ENCODE assay signal across 15 cellular contexts in the genomic region with DNA sequence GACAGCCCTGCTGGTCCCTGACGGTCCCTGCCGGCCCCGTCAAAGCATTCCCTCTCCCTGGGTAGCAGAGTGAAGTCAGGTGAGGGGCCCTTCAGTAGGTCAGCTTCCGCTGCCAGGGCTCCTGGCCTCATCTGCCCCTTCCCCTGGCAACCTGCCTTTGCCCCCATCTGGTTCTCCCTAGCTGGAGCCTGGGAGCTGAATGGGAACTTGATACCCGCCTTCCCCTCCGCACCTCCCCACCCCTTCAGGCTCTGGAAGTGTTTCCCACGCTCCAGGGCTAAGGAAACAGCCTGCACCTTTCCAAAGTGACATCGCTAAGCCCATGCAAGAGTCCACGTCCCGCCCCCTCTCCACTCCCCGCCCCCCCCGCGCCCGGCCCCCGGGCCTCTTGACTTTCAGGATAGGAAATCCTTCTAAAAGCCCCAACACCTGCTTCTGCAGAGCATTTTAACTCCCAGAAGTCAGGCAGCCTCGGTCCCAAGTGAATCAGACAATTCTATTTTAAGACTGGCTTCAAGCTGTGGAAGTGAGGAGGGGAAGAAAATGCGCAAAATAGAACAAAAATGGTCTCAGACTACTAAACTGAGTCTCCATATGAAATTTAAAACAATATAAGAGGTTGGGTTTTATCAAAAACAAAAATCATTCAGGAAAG. TPM values are rescaled to one million over a fixed set of nuclear protein-coding genes. Genes with fewer than 3 reads are reported as not detected.
DNase-seq lines count a peak whose midpoint lies in the region; ATAC-seq, FAIRE-seq and TF ChIP-seq lines count a peak whose summit lies in the region.
"Had no signal": no experiment of that assay in that cellular context is flagged by ENCODE, and none has a peak within 500 bp of the region (broad histone marks: within the 10 kb centered on the region; RNA-seq: fewer than 3 reads in every experiment).

No MANE protein-coding gene starts in this region.

- no peak for TF ChIP-seq POLR2A in H1 (IDR thresholded peaks at IDR 0.05; ENCODE audit: control extremely low read depth in 1 of 2, low read depth in 2 of 2, low read length in 2 of 2)

- no peaks in the 10 kb centered on the region for H3K27me3 Mint-ChIP-seq in neural progenitor cell (ENCODE audit: insufficient read depth, low read depth)

- H3K23ac ChIP-seq in H1 (ENCODE audit: insufficient read length): no peak overlapping the region

- H4K20me1 ChIP-seq in H1 (replicated peaks in 1 of 2; ENCODE audit: control insufficient read depth in 1 of 2, insufficient read depth in 2 of 2, low read length in 2 of 2) (peaks cover 0 to 1% of the 10 kb centered on the region in 2 experiments), neural progenitor cell (ENCODE audit: low read depth) (no peaks in the 10 kb centered on the region)

- H3K4ac ChIP-seq in H1 (replicated peaks; ENCODE audit: insufficient read length, low read depth, low read length): no peak overlapping the region

- H3K4me2 ChIP-seq in H1 (ENCODE audit: insufficient read depth in 1 of 2, low read depth in 2 of 2, low read length in 2 of 2) (peak overlapping the region; percentile 47 to 50), neural progenitor cell (peak overlapping the region; percentile 51)

- no peak overlapping the region for H3K56ac ChIP-seq in H1 (replicated peaks; ENCODE audit: insufficient read length, low read depth, low read length)

- FAIRE-seq in H1 (lab: Jason Lieb, UNC): no peak
- FAIRE-seq: GM12891 had no signal

- H2BK15ac ChIP-seq in H1 (ENCODE audit: low read length): no peak overlapping the region

- no peaks in the 10 kb centered on the region for H3K9me3 ChIP-seq in H1 (ENCODE audit: insufficient read depth in 2 of 2, low read depth in 1 of 2, low read length in 1 of 2)
- no peaks in the 10 kb centered on the region for H3K9me3 ChIP-seq in neural progenitor cell (ENCODE audit: low read depth)
- H3K9me3 ChIP-seq: BE2C, vagina had no signal

- H3K18ac ChIP-seq in H1 (ENCODE audit: extremely low read depth, low read length): no peak overlapping the region

- H3K4me3 ChIP-seq in H7 (ENCODE audit: insufficient read depth, low read depth, low read length) (no peak overlapping the region), H1 (ENCODE audit: extremely low read depth in 1 of 4, insufficient read depth in 2 of 4, low read depth in 3 of 4, low read length in 4 of 4) (peak overlapping the region in 1 of 4 experiments; percentile 36; a peak in 2 of 8 replicates), neural progenitor cell (peak overlapping the region; percentile 23)
- H3K4me3 ChIP-seq: SK-N-MC, vagina had no signal

- H3F3A ChIP-seq in neural progenitor cell (ENCODE audit: low read depth): peaks cover 7% of the 10 kb centered on the region

- no peak overlapping the region for H4K5ac ChIP-seq in H1 (ENCODE audit: insufficient read length, low read depth, low read length)

- no peak for TF ChIP-seq EP300 in H1 (IDR thresholded peaks at IDR 0.05; ENCODE audit: borderline replicate concordance in 1 of 2, low read depth in 2 of 2, low read length in 2 of 2)

- no peak overlapping the region for H2BK20ac ChIP-seq in H1 (ENCODE audit: low read length)

- H3K27ac Mint-ChIP-seq in neural progenitor cell: no peak overlapping the region
- H3K27ac Mint-ChIP-seq: immature natural killer cell had no signal

- no peak overlapping the region for H2BK5ac ChIP-seq in H1 (ENCODE audit: low read depth, low read length)

- H3K27me3 ChIP-seq in H7 (ENCODE audit: control insufficient read depth, insufficient read depth, low read length) (no peaks in the 10 kb centered on the region), H1 (replicated peaks in 1 of 4; ENCODE audit: control insufficient read depth in 3 of 4, extremely low read depth in 1 of 4, insufficient read depth in 3 of 4, low read length in 3 of 4) (no peaks in the 10 kb centered on the region; a peak in 1 of 7 replicates), neural progenitor cell (no peaks in the 10 kb centered on the region)
- H3K27me3 ChIP-seq: vagina had no signal

- H3K27ac ChIP-seq in H1 (ENCODE audit: low read depth, low read length) (no peak overlapping the region), neural progenitor cell (no peak overlapping the region)
- H3K27ac ChIP-seq: SK-N-MC, vagina had no signal

- no peaks in the 10 kb centered on the region for H3K36me3 Mint-ChIP-seq in neural progenitor cell

- no peaks in the 10 kb centered on the region for H3K79me1 ChIP-seq in H1 (ENCODE audit: low read depth, low read length)

- no peak overlapping the region for H3K14ac ChIP-seq in H1 (ENCODE audit: insufficient read length)

- H3K36me3 ChIP-seq in H7 (replicated peaks; ENCODE audit: control insufficient read depth, insufficient read depth, low read length) (no peaks in the 10 kb centered on the region), H1 (ENCODE audit: control insufficient read depth in 2 of 4, insufficient read depth in 4 of 4, low read length in 3 of 4) (no peaks in the 10 kb centered on the region), neural progenitor cell (no peaks in the 10 kb centered on the region)
- H3K36me3 ChIP-seq: BE2C, vagina had no signal

- no peak overlapping the region for H2AK5ac ChIP-seq in H1 (ENCODE audit: low read depth, low read length)

- no peaks in the 10 kb centered on the region for H3K79me2 ChIP-seq in H1 (ENCODE audit: control insufficient read depth in 1 of 2, insufficient read depth in 2 of 2, low read length in 2 of 2)
- no peaks in the 10 kb centered on the region for H3K79me2 ChIP-seq in neural progenitor cell (ENCODE audit: low read depth)

- DNase-seq in H7 (peak; percentile 81), NCI-H2107 treated with DMSO at 0.1 percent for 48 hours (lab: John Stamatoyannopoulos, UW; ENCODE audit: unreplicated experiment) (peak; percentile 63), H1 (ENCODE audit: low read depth in 1 of 2, low spot score in 2 of 2) (peak; percentile 19 to 70), neural progenitor cell (ENCODE audit: low spot score) (peak; percentile 76), T1000 (lab: John Stamatoyannopoulos, UW) (no peak)
- DNase-seq: BE2C; foreskin fibroblast; immature natural killer cell; stimulated activated CD4-positive, alpha-beta T cell treated with anti-CD3 and anti-CD28 coated beads, Interleukin-2, amount 100 ng/mL, for 48 hours had no signal

- no peaks in the 10 kb centered on the region for H3K9me3 Mint-ChIP-seq in neural progenitor cell
- H3K9me3 Mint-ChIP-seq: immature natural killer cell had no signal

- ATAC-seq in GM18517 (IDR thresholded peaks at IDR 0.05; ENCODE audit: unreplicated experiment): no peak
- no peak for ATAC-seq in GM21529 (IDR thresholded peaks at IDR 0.05; ENCODE audit: unreplicated experiment)
- ATAC-seq in esophagus mucosa: no peak

- CTCF ChIA-PET in H1 (lab: Charles Lee; ENCODE audit: partially characterized antibody): interaction anchor here (0.6 to 2.5 kb wide), 5 partner anchors 10 to 1168 kb away, joined by 3 to 22 read pairs (median 4); no protein-coding TSS in a partner anchor

- peaks cover 16% of the 10 kb centered on the region for H3K4me1 Mint-ChIP-seq in neural progenitor cell
- H3K4me1 Mint-ChIP-seq: immature natural killer cell had no signal

- TF ChIP-seq CTCF in H1 (IDR thresholded peaks at IDR 0.05; ENCODE audit: control extremely low read depth in 1 of 3, insufficient read depth in 1 of 3, low read depth in 1 of 3, low read length in 3 of 3) (no peak), neural progenitor cell (IDR thresholded peaks at IDR 0.05) (no peak)

- H4K8ac ChIP-seq in H1 (ENCODE audit: extremely low read depth, insufficient read depth, low read length): no peak overlapping the region

- 24% methylated on average over 10 of the region's 17 CpGs; no CpG with 5 or more reads in 1 of the 2 experiments for WGBS in H1 (ENCODE audit: extremely low coverage in 1 of 2, insufficient coverage in 1 of 2, insufficient read length in 1 of 2, insufficient replicate concordance in 2 of 2, low coverage in 1 of 2, low lambda C conversion rate in 2 of 2, missing lambda C conversion rate in 1 of 2), 2 experiments

- H4K91ac ChIP-seq in H1 (replicated peaks; ENCODE audit: insufficient read length, low read length): no peak overlapping the region

- POLR2A ChIA-PET in H1 (lab: Charles Lee; ENCODE audit: partially characterized antibody): no interaction called here

- H2BK12ac ChIP-seq in H1 (ENCODE audit: low read depth, low read length): no peak overlapping the region

- H3K9ac ChIP-seq in H1 (replicated peaks in 1 of 4; ENCODE audit: extremely low read depth in 1 of 4, low read depth in 3 of 4, low read length in 3 of 4) (no peak overlapping the region), neural progenitor cell (no peak overlapping the region)

- no peak overlapping the region for H2BK120ac ChIP-seq in H1 (replicated peaks; ENCODE audit: low read depth, low read length)

- H3K23me2 ChIP-seq in H1 (ENCODE audit: low read depth, low read length): no peaks in the 10 kb centered on the region; the same call in 1 of the 2 replicates

- H3K4me1 ChIP-seq in H1 (replicated peaks in 1 of 4; ENCODE audit: control insufficient read depth in 3 of 4, insufficient read depth in 4 of 4, low read length in 3 of 4): peaks cover 2 to 6% (median 3%) of the 10 kb centered on the region in 4 experiments; a peak in 3 of 7 replicates
- peaks cover 11% of the 10 kb centered on the region for H3K4me1 ChIP-seq in neural progenitor cell
- H3K4me1 ChIP-seq: BE2C, vagina had no signal

- H3K4me3 Mint-ChIP-seq in neural progenitor cell: no peak overlapping the region
- H3K4me3 Mint-ChIP-seq: immature natural killer cell had no signal

- H2AFZ ChIP-seq in H1 (ENCODE audit: low read length): peak overlapping the region; percentile 49; the same call in 1 of the 2 replicates
- peak overlapping the region; percentile 90 for H2AFZ ChIP-seq in neural progenitor cell (replicated peaks)

- TF ChIP-seq RAD21 in H1 (IDR thresholded peaks at IDR 0.05 in 1 of 2, conservative IDR thresholded peaks at IDR 0.05 in 1 of 2; ENCODE audit: low read depth in 2 of 2, low read length in 2 of 2): no peak

TF ChIP-seq in H1, 55 proteins besides CTCF, POLR2A, EP300 and RAD21:
- no peak for TF ChIP-seq SP1 (IDR thresholded peaks at IDR 0.05; ENCODE audit: low read depth, low read length)
- 0 out of 4 replicates have a peak, but pooled peaks of 1 of the 2 experiments have one; percentile 30 for TF ChIP-seq SIN3A (conservative IDR thresholded peaks at IDR 0.05 in 1 of 2, IDR thresholded peaks at IDR 0.05 in 1 of 2; ENCODE audit: low read depth in 1 of 2, low read length in 2 of 2)
TF ChIP-seq in H1: peak in this region for 1.

RNA-seq across cellular contexts. Expression of a gene that starts 53.4 kb away (rescaled TPM):
- 0.63 TPM in 1 of 2 replicates, not detected in the other for total RNA-seq in H7 (2014; rRNA removed; shearing (Covaris generic))
- 0.78 and 0.97 TPM in 2 replicates for total RNA-seq in H1 (2021; fragmentation: NEBNext Ultra II Directional; extraction: Animal tissue kit (Norgen Biotek cat#: 25700))
- 0.35 and 0.62 TPM in 2 replicates for polyA plus RNA-seq in H1 (2011; rRNA removed)
- 0.52 TPM for polyA plus RNA-seq in H1 (2011; cell fraction: cytosol; rRNA removed)
- 0.74 TPM for polyA plus RNA-seq in H1 (2011; cell fraction: nucleus; rRNA removed)
- 0.75 to 1.1 TPM (median 0.83 TPM) in 4 replicates for polyA plus RNA-seq in H1 (2012, experiment 1 of 2)
- 0.49 TPM for polyA plus RNA-seq in H1 (2012, experiment 2 of 2)
- polyA plus RNA-seq in H1 (2013, experiment 1 of 2): 0.51 TPM
- polyA plus RNA-seq in H1 (2013, experiment 2 of 2): 0.68 TPM
- polyA minus RNA-seq in H1 (2011; rRNA and poly(A)+ RNA removed): 0.50 and 0.78 TPM in 2 replicates
- polyA minus RNA-seq in H1 (2011; cell fraction: cytosol; rRNA and poly(A)+ RNA removed): not detected
- 1.1 TPM for polyA minus RNA-seq in H1 (2011; cell fraction: nucleus; rRNA and poly(A)+ RNA removed)
- total RNA-seq in neural progenitor cell (ENCODE audit: low replicate concordance): 0.06 TPM in 1 of 2 replicates, not detected in the other
- 1.7 TPM for total RNA-seq in esophagus mucosa
